In genomic region chr2:173965372-173966025, GRCh38 we compare ENCODE assay signal across 8 cellular contexts. TPM values are rescaled to one million over a fixed set of nuclear protein-coding genes. Genes with fewer than 3 reads are reported as not detected.
DNase-seq lines count a peak whose midpoint lies in the region; ATAC-seq and TF ChIP-seq lines count a peak whose summit lies in the region.

Gene SP3 (minus strand): TSS chr2:173965373. CDS start chr2:173965171, 202 bp downstream.

- H3K36me3 ChIP-seq in mesenchymal stem cell (ENCODE audit: control insufficient read depth in 1 of 2, insufficient read depth in 2 of 2, low read depth in 1 of 2, low read length in 2 of 2) = peaks cover 0 to 11% of the 10 kb centered on the region in 2 experiments

- no peaks in the 10 kb centered on the region for H3K27me3 Mint-ChIP-seq in effector memory CD8-positive, alpha-beta T cell

- H2BK120ac ChIP-seq in mesenchymal stem cell (ENCODE audit: low read depth, low read length) = peak within 1 kb of the TSS; percentile 96

- H2BK15ac ChIP-seq in mesenchymal stem cell (ENCODE audit: low read depth, poor library complexity, severe bottlenecking) = peak within 1 kb of the TSS; percentile 92

- H3K9me3 Mint-ChIP-seq in effector memory CD8-positive, alpha-beta T cell = no peaks in the 10 kb centered on the region

- peak within 1 kb of the TSS; percentile 99 for H3K27ac ChIP-seq in mesenchymal stem cell (ENCODE audit: low read length, poor library complexity, severe bottlenecking)

- peak within 1 kb of the TSS; percentile 100 for H3K4ac ChIP-seq in mesenchymal stem cell (ENCODE audit: low read depth in 1 of 2, low read length in 2 of 2)

- H3K14ac ChIP-seq in mesenchymal stem cell (ENCODE audit: low read length in 2 of 2) = peak within 1 kb of the TSS; percentile 77 to 100

- ATAC-seq in effector memory CD8-positive, alpha-beta T cell (replicated peaks) = peak; percentile 64

- peak within 1 kb of the TSS; percentile 98 for H3K9ac ChIP-seq in mesenchymal stem cell (ENCODE audit: low read length)

- peak within 1 kb of the TSS; percentile 85 for H2AFZ ChIP-seq in mesenchymal stem cell (ENCODE audit: low read depth, low read length)

- no peaks in the 10 kb centered on the region for H3K79me1 ChIP-seq in mesenchymal stem cell (replicated peaks; ENCODE audit: low read length, poor library complexity, severe bottlenecking)

- H3K18ac ChIP-seq in mesenchymal stem cell (ENCODE audit: low read depth in 1 of 2, low read length in 2 of 2) = peak within 1 kb of the TSS; percentile 100

- H3K36me3 Mint-ChIP-seq in effector memory CD8-positive, alpha-beta T cell (ENCODE audit: insufficient read depth) = peaks cover 50% of the 10 kb centered on the region

- no peak for TF ChIP-seq CTCF in GM20000 (IDR thresholded peaks at IDR 0.05; ENCODE audit: extremely low read depth, missing control alignments)

- H2AK5ac ChIP-seq in mesenchymal stem cell (ENCODE audit: low read length, severe bottlenecking) = peak within 1 kb of the TSS; percentile 92

- H4K8ac ChIP-seq in mesenchymal stem cell (ENCODE audit: low read length) = peak within 1 kb of the TSS; percentile 100

- whole genome bisulfite sequencing in mesenchymal stem cell = 0% methylated on average over 30 of the region's 52 CpGs

- peak within 1 kb of the TSS; percentile 90 to 99 for H3K4me3 ChIP-seq in mesenchymal stem cell (ENCODE audit: insufficient read depth in 1 of 2, low read depth in 1 of 2, low read length in 2 of 2)

- peaks cover 5% of the 10 kb centered on the region for H3K9me3 ChIP-seq in mesenchymal stem cell (ENCODE audit: control insufficient read depth, low read length)

- H2BK12ac ChIP-seq in mesenchymal stem cell (ENCODE audit: low read length in 2 of 2) = peak within 1 kb of the TSS in 1 of 2 experiments; percentile 97

- H3K4me1 Mint-ChIP-seq in effector memory CD8-positive, alpha-beta T cell (ENCODE audit: low read depth in 2 of 2) = peaks cover 22 to 30% of the 10 kb centered on the region in 2 donors

- peak within 1 kb of the TSS; percentile 100 for H4K91ac ChIP-seq in mesenchymal stem cell (ENCODE audit: low read length)

- no peaks in the 10 kb centered on the region for H3K27me3 ChIP-seq in mesenchymal stem cell (ENCODE audit: control insufficient read depth in 1 of 2, insufficient read depth in 1 of 2, low read length in 2 of 2)

- peak within 1 kb of the TSS; percentile 100 for H3K23ac ChIP-seq in mesenchymal stem cell (ENCODE audit: low read length in 2 of 2)

- peak within 1 kb of the TSS; percentile 85 for H3K4me2 ChIP-seq in mesenchymal stem cell (ENCODE audit: low read length, poor library complexity, severe bottlenecking)

- H3K4me3 Mint-ChIP-seq in effector memory CD8-positive, alpha-beta T cell = peak within 1 kb of the TSS; percentile 95 to 99

- H2BK5ac ChIP-seq in mesenchymal stem cell (ENCODE audit: low read depth, low read length, poor library complexity, severe bottlenecking) = peak within 1 kb of the TSS; percentile 99

- DNase-seq in COLO668 (lab: John Stamatoyannopoulos, UW; ENCODE audit: unreplicated experiment) = peak; percentile 97
- peak; percentile 98 for DNase-seq in GM20000 (ENCODE audit: low spot score)
- peak; percentile 96 for DNase-seq in HT-29 (ENCODE audit: low spot score)
- DNase-seq in NOMO-1 treated with dmso at 0.1 percent for 144 hours (lab: John Stamatoyannopoulos, UW; ENCODE audit: unreplicated experiment) = peak; percentile 98
- peak; percentile 79 to 86 (median 79) for DNase-seq in activated CD8-positive, alpha-beta memory T cell treated with anti-CD3 and anti-CD28 coated beads for 48 hours (ENCODE audit: low read depth in 2 of 3, low spot score in 2 of 3)
- peak; percentile 91 to 92 (median 92) for DNase-seq in effector memory CD8-positive, alpha-beta T cell
- peak; percentile 98 for DNase-seq in mesenchymal stem cell
- peak; percentile 92 for DNase-seq in stimulated activated CD8-positive, alpha-beta memory T cell treated with anti-CD3 and anti-CD28 coated beads, Interleukin-12 subunit alpha, Interleukin-12 subunit beta, amount 100 ng/mL, for 4 hours (ENCODE audit: low read depth)

- H3K4me1 ChIP-seq in mesenchymal stem cell (ENCODE audit: control insufficient read depth, insufficient read depth, low read depth, low read length) = no peaks in the 10 kb centered on the region

- H3K27ac Mint-ChIP-seq in effector memory CD8-positive, alpha-beta T cell = peak within 1 kb of the TSS; percentile 99

RNA-seq across cellular contexts. Expression of gene SP3, which starts in this region (rescaled TPM):
- 102 and 104 TPM in 2 replicates for total RNA-seq in HT-29 (2014; rRNA removed; shearing (Covaris generic))
- 25.1 TPM for polyA plus RNA-seq in mesenchymal stem cell (2013, experiment 1 of 2)
- polyA plus RNA-seq in mesenchymal stem cell (2013, experiment 2 of 2) = 24.7 TPM

Comparison
In these comparisons a context has a peak if more than half of its experiments do, and no peak if none do; other contexts are left out.
1. Peak in every context shown above with its lines: DNase-seq, ATAC-seq, H3K4me3 ChIP-seq and H3K27ac ChIP-seq.